In genomic region chr7:116354546-116355422, GRCh38 we compare ENCODE assay signal across 8 cellular contexts.
DNase-seq lines count a peak whose midpoint lies in the region; ATAC-seq and TF ChIP-seq lines count a peak whose summit lies in the region.

No MANE protein-coding gene starts in this region.

- H3K9me3 Mint-ChIP-seq in immature natural killer cell = no peaks in the 10 kb centered on the region

- intact Hi-C loops in cardiac septum (cut with DNase I) = loop anchor here (1.0 to 5.0 kb wide), 4 partner anchors 38 to 170 kb away; partner anchors contain the start of gene CAV1
- intact Hi-C loops in gastrocnemius medialis (cut with DNase I; ENCODE audit: low total_unique reads) = no loop called here

- H3K27ac ChIP-seq in gastrocnemius medialis = peak overlapping the region; percentile 52 to 75 (median 64)

- ATAC-seq in gastrocnemius medialis = peak; percentile 64 to 71
- no peak for ATAC-seq in GM18868 (IDR thresholded peaks at IDR 0.05; ENCODE audit: unreplicated experiment)
- no peak for ATAC-seq in GM21515 (IDR thresholded peaks at IDR 0.05; ENCODE audit: unreplicated experiment)

- H3K27ac Mint-ChIP-seq in immature natural killer cell = no peak overlapping the region

- no peak overlapping the region for H3K4me3 Mint-ChIP-seq in immature natural killer cell

- in situ Hi-C loops in gastrocnemius medialis (cut with MboI; ENCODE audit: low sequenced_read_pairs in 4 of 4) = no loop called here

- TF ChIP-seq POLR2A in gastrocnemius medialis (IDR thresholded peaks at IDR 0.05) = no peak

- H3K36me3 Mint-ChIP-seq in immature natural killer cell = no peaks in the 10 kb centered on the region

- H3K4me1 ChIP-seq in gastrocnemius medialis = peaks cover 29 to 48% of the 10 kb centered on the region in 2 donors

- H3K4me3 ChIP-seq in gastrocnemius medialis = peak overlapping the region in 3 of 4 donors; percentile 12 to 17 (median 15)

- no peak for TF ChIP-seq CTCF in gastrocnemius medialis (IDR thresholded peaks at IDR 0.05 in 4 of 5, conservative IDR thresholded peaks at IDR 0.05 in 1 of 5)

- peak; percentile 98 for DNase-seq in H4 (ENCODE audit: low spot score)
- DNase-seq in UCSD-AML1 (lab: John Stamatoyannopoulos, UW; ENCODE audit: unreplicated experiment) = peak; percentile 7
- DNase-seq in cardiac septum (ENCODE audit: low spot score) = peak; percentile 83
- DNase-seq in gastrocnemius medialis = no peak
- DNase-seq in immature natural killer cell = no peak
- DNase-seq in NCI-H446 (lab: John Stamatoyannopoulos, UW) = no peak

- H3K27me3 ChIP-seq in gastrocnemius medialis = no peaks in the 10 kb centered on the region

- no peaks in the 10 kb centered on the region for H3K9me3 ChIP-seq in gastrocnemius medialis

- H3K27me3 Mint-ChIP-seq in immature natural killer cell (ENCODE audit: low read depth in 3 of 3) = peaks cover 0 to 6% (median 5%) of the 10 kb centered on the region in 3 donors

- no peaks in the 10 kb centered on the region for H3K4me1 Mint-ChIP-seq in immature natural killer cell

- no peaks in the 10 kb centered on the region for H3K36me3 ChIP-seq in gastrocnemius medialis

Comparison
In these comparisons a context has a peak if more than half of its experiments do, and no peak if none do; other contexts are left out.
1. DNase-seq: peak in H4 (single experiment), UCSD-AML1 (single experiment) and cardiac septum (single experiment); none in gastrocnemius medialis (0 of 2), immature natural killer cell (0 of 3) and NCI-H446 (0 of 2).
2. ATAC-seq: peak in gastrocnemius medialis (2 of 2); none in GM18868 (single experiment) and GM21515 (single experiment).